Comparison of ENCODE assay signal across 8 cellular contexts in the genomic region with DNA sequence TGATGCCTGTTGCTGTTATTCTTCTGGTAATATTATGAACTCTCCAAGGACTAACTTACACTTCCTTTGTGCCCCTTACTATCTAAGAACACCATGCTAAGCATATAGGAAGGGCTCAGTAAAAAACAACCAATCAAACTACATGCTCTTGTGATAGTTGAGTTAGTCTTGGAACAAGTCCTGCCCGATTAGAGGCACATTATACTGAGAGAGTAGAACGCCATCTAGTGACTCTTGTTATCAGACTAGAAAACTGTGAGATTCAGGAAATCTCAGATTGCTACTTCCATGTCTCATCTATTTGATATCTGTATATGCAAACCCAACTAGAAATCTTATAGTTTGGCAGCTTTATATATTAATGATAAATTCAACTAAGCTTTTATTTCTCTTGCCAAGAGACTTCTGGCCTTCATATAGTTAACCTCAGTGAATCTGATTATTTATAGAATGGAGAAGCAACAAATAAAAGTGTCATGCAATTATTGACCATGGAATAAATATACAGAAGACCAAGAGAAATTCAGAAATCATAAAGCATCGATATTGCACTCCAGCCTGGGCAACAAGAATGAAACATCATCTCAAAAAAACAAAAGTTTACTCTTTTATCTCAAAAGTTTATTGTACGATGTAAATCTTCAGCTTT. TPM values are rescaled to one million over a fixed set of nuclear protein-coding genes. Genes with fewer than 3 reads are reported as not detected.
A peak's percentile ranks its signal among the peaks of the same experiment; 100 is the strongest.
DNase-seq lines count a peak whose midpoint lies in the region; ATAC-seq and TF ChIP-seq lines count a peak whose summit lies in the region.

No MANE protein-coding gene starts in this region.

- H3K36me3 ChIP-seq in CD4-positive, alpha-beta memory T cell (ENCODE audit: insufficient read depth, low read length) = no peaks in the 10 kb centered on the region
- H3K36me3 ChIP-seq in HEK293 (ENCODE audit: control insufficient read depth in 2 of 2, insufficient read depth in 1 of 2, low read length in 2 of 2) = no peaks in the 10 kb centered on the region
- no peaks in the 10 kb centered on the region for H3K36me3 ChIP-seq in ascending aorta

- peak; percentile 50; the same call in 1 of the 2 replicates for TF ChIP-seq CTCF in HEK293 (tag by site-specific recombination; IDR thresholded peaks at IDR 0.05)
- TF ChIP-seq CTCF in ascending aorta (IDR thresholded peaks at IDR 0.05) = peak; percentile 28 to 56 (median 31)

- H3K9me3 Mint-ChIP-seq in CD4-positive, alpha-beta memory T cell = peaks cover 0 to 4% (median 0%) of the 10 kb centered on the region in 8 donors
- H3K9me3 Mint-ChIP-seq in stimulated activated effector memory CD8-positive, alpha-beta T cell treated with anti-CD3 and anti-CD28 coated beads, Interleukin-12 subunit alpha, Interleukin-12 subunit beta, amount 100 ng/mL, for 72 hours = no peaks in the 10 kb centered on the region

- CTCF ChIA-PET in CD4-positive, alpha-beta memory T cell (lab: Charles Lee; ENCODE audit: partially characterized antibody) = interaction anchor here (0.6 to 6.6 kb wide), 15 partner anchors 11 to 436 kb away, joined by 3 to 49 read pairs (median 3); partner anchors contain the start of genes NIPAL3 and STPG1
- CTCF ChIA-PET in HEK293 (lab: Yijun Ruan, JAX) = interaction anchor here (0.6 to 6.5 kb wide), 24 partner anchors 11 to 436 kb away, joined by 3 to 73 read pairs (median 5); partner anchors contain the start of gene NIPAL3

- no peaks in the 10 kb centered on the region for H3K27me3 ChIP-seq in CD4-positive, alpha-beta memory T cell (ENCODE audit: insufficient read depth, low read length)
- H3K27me3 ChIP-seq in ascending aorta = no peaks in the 10 kb centered on the region

- peaks cover 2 to 11% (median 3%) of the 10 kb centered on the region in 4 donors for H3K4me1 Mint-ChIP-seq in CD4-positive, alpha-beta memory T cell
- H3K4me1 Mint-ChIP-seq in stimulated activated effector memory CD8-positive, alpha-beta T cell treated with anti-CD3 and anti-CD28 coated beads, Interleukin-12 subunit alpha, Interleukin-12 subunit beta, amount 100 ng/mL, for 72 hours = peaks cover 7% of the 10 kb centered on the region

- intact Hi-C loops in CD4-positive, alpha-beta memory T cell (cut with micrococcal nuclease) = loop anchor here (1.0 to 5.0 kb wide), 5 partner anchors 48 to 436 kb away; partner anchors contain the start of gene NIPAL3
- intact Hi-C loops in ascending aorta (cut with DNase I) = loop anchor here (5.0 kb wide), 2 partner anchors 218 to 433 kb away; partner anchors contain the start of gene NIPAL3

- no peak overlapping the region for H3K27ac Mint-ChIP-seq in CD4-positive, alpha-beta memory T cell
- no peak overlapping the region for H3K27ac Mint-ChIP-seq in stimulated activated effector memory CD8-positive, alpha-beta T cell treated with anti-CD3 and anti-CD28 coated beads, Interleukin-12 subunit alpha, Interleukin-12 subunit beta, amount 100 ng/mL, for 72 hours

- DNase-seq in CD4-positive, alpha-beta memory T cell = peak in 4 of 5 donors; percentile 55 to 63 (median 57)
- DNase-seq in NCI-H510A treated with DMSO at 0.1 percent for 48 hours (lab: John Stamatoyannopoulos, UW) (peak; percentile 86), ascending aorta (ENCODE audit: low spot score in 2 of 2) (no peak), hepatic stellate cell (ENCODE audit: low spot score) (peak; percentile 72)
- peak in 1 of 2 donors; percentile 26 for DNase-seq in stimulated activated effector memory CD8-positive, alpha-beta T cell treated with anti-CD3 and anti-CD28 coated beads, Interleukin-12 subunit alpha, Interleukin-12 subunit beta, amount 100 ng/mL, for 72 hours (ENCODE audit: low spot score in 2 of 2)

- no peak overlapping the region for H3K4me3 ChIP-seq in CD4-positive, alpha-beta memory T cell (ENCODE audit: low read length in 2 of 2)
- H3K4me3 ChIP-seq in HEK293 (ENCODE audit: low read depth, low read length) = no peak overlapping the region
- H3K4me3 ChIP-seq in ascending aorta = no peak overlapping the region

- no peaks in the 10 kb centered on the region for H3K9me3 ChIP-seq in CD4-positive, alpha-beta memory T cell (ENCODE audit: control insufficient read depth in 1 of 2, low read length in 2 of 2)
- H3K9me3 ChIP-seq in HEK293 (ENCODE audit: control insufficient read depth, insufficient read depth, low read depth, low read length) (no peaks in the 10 kb centered on the region), ascending aorta (no peaks in the 10 kb centered on the region)

- peak; percentile 75 for ATAC-seq in stimulated activated effector memory CD8-positive, alpha-beta T cell treated with anti-CD3 and anti-CD28 coated beads, Interleukin-12 subunit alpha, Interleukin-12 subunit beta, amount 100 ng/mL, for 72 hours
- ATAC-seq in HG02588 (IDR thresholded peaks at IDR 0.05; ENCODE audit: unreplicated experiment) (no peak), HG02610 (IDR thresholded peaks at IDR 0.05; ENCODE audit: unreplicated experiment) (no peak)

- POLR2A ChIA-PET in CD4-positive, alpha-beta memory T cell (lab: Charles Lee; ENCODE audit: partially characterized antibody) = no interaction called here
- POLR2A ChIA-PET in HEK293 (lab: Yijun Ruan, JAX) = interaction anchor here (0.7 kb wide), 1 partner anchor 534 kb away, joined by 4 read pairs; no protein-coding TSS in a partner anchor

- no peak overlapping the region for H3K27ac ChIP-seq in CD4-positive, alpha-beta memory T cell (ENCODE audit: low read depth, low read length)
- H3K27ac ChIP-seq in HEK293 (ENCODE audit: extremely low read depth, low read depth, low read length) = no peak overlapping the region
- H3K27ac ChIP-seq in ascending aorta = no peak overlapping the region

- H3K4me1 ChIP-seq in CD4-positive, alpha-beta memory T cell (ENCODE audit: insufficient read depth, low read length) = no peaks in the 10 kb centered on the region
- H3K4me1 ChIP-seq in HEK293 (ENCODE audit: control insufficient read depth, insufficient read depth, low read length) = no peaks in the 10 kb centered on the region
- H3K4me1 ChIP-seq in ascending aorta = no peaks in the 10 kb centered on the region

- H3K27me3 Mint-ChIP-seq in CD4-positive, alpha-beta memory T cell = peaks cover 2 to 5% of the 10 kb centered on the region in 2 donors

- no peak overlapping the region for H3K4me3 Mint-ChIP-seq in CD4-positive, alpha-beta memory T cell
- H3K4me3 Mint-ChIP-seq in stimulated activated effector memory CD8-positive, alpha-beta T cell treated with anti-CD3 and anti-CD28 coated beads, Interleukin-12 subunit alpha, Interleukin-12 subunit beta, amount 100 ng/mL, for 72 hours = no peak overlapping the region

- H3K36me3 Mint-ChIP-seq in CD4-positive, alpha-beta memory T cell = no peaks in the 10 kb centered on the region
- no peaks in the 10 kb centered on the region for H3K36me3 Mint-ChIP-seq in stimulated activated effector memory CD8-positive, alpha-beta T cell treated with anti-CD3 and anti-CD28 coated beads, Interleukin-12 subunit alpha, Interleukin-12 subunit beta, amount 100 ng/mL, for 72 hours

TF ChIP-seq in HEK293, 187 proteins besides CTCF, POLR2A, EP300 and RAD21 (continues in another document):
- TF ChIP-seq ZNF202 (tag by site-specific recombination; IDR thresholded peaks at IDR 0.05; ENCODE audit: borderline replicate concordance) (no peak), ZNF561 (tag by site-specific recombination; IDR thresholded peaks at IDR 0.05; ENCODE audit: borderline replicate concordance) (no peak), ZNF169 (tag by site-specific recombination; IDR thresholded peaks at IDR 0.05) (no peak), ZNF354C (tag by site-specific recombination; IDR thresholded peaks at IDR 0.05; ENCODE audit: borderline replicate concordance, low read depth) (no peak), ZNF654 (tag by site-specific recombination; IDR thresholded peaks at IDR 0.05; ENCODE audit: low read depth) (peak; percentile 93), ZNF585B (tag by site-specific recombination; IDR thresholded peaks at IDR 0.05) (no peak), KLF8 (tag by site-specific recombination; IDR thresholded peaks at IDR 0.05) (no peak), ZNF302 (tag by site-specific recombination; IDR thresholded peaks at IDR 0.05; ENCODE audit: low read depth) (no peak)

RNA-seq across cellular contexts. Expression of gene SRRM1, which starts 7.8 kb away (rescaled TPM):
- total RNA-seq in CD4-positive, alpha-beta memory T cell = 100 to 1,000 TPM; 209 to 230 TPM
- 100 to 1,000 TPM in 1 of 2 donors, 10 to 100 TPM in 1; 73.8 to 229 TPM for polyA plus RNA-seq in CD4-positive, alpha-beta memory T cell
- 90.5 TPM for total RNA-seq in ascending aorta

Comparison
In these comparisons a context has a peak if more than half of its experiments do, and no peak if none do; other contexts are left out.
1. DNase-seq: peak in CD4-positive, alpha-beta memory T cell (4 of 5), NCI-H510A treated with DMSO at 0.1 percent for 48 hours (single experiment) and hepatic stellate cell (single experiment); none in ascending aorta (0 of 2).